3 cellular contexts compared by ENCODE assay signal in the genomic region with DNA sequence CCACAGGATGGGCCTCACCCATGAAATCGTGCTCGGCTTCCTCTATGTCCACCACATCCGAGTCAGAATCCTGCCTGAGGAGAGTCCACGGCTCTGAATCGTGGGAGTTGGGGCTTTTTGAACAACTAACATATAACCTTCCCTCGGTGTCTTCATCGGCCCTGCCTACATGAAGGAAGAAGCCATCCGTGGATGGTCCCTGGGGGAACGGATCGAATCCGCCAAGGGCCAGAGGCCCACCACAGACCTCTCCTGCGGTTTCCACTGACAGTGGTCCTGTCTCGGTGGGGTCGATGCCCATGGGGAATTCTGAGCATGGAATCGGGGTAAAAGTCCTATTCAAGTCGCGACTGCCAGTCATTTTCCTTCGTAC.
TF ChIP-seq lines count a peak whose summit lies in the region.

No MANE protein-coding gene starts in this region.

TF ChIP-seq in HCT116, 20 proteins besides CTCF, POLR2A, EP300 and RAD21 (continued from another document):
- TF ChIP-seq, protein P1, sequence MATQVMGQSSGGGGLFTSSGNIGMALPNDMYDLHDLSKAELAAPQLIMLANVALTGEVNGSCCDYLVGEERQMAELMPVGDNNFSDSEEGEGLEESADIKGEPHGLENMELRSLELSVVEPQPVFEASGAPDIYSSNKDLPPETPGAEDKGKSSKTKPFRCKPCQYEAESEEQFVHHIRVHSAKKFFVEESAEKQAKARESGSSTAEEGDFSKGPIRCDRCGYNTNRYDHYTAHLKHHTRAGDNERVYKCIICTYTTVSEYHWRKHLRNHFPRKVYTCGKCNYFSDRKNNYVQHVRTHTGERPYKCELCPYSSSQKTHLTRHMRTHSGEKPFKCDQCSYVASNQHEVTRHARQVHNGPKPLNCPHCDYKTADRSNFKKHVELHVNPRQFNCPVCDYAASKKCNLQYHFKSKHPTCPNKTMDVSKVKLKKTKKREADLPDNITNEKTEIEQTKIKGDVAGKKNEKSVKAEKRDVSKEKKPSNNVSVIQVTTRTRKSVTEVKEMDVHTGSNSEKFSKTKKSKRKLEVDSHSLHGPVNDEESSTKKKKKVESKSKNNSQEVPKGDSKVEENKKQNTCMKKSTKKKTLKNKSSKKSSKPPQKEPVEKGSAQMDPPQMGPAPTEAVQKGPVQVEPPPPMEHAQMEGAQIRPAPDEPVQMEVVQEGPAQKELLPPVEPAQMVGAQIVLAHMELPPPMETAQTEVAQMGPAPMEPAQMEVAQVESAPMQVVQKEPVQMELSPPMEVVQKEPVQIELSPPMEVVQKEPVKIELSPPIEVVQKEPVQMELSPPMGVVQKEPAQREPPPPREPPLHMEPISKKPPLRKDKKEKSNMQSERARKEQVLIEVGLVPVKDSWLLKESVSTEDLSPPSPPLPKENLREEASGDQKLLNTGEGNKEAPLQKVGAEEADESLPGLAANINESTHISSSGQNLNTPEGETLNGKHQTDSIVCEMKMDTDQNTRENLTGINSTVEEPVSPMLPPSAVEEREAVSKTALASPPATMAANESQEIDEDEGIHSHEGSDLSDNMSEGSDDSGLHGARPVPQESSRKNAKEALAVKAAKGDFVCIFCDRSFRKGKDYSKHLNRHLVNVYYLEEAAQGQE (IDR thresholded peaks at IDR 0.05; ENCODE audit: low read depth), result no peak
- TF ChIP-seq JUND (IDR thresholded peaks at IDR 0.05) (no peak), YY1 (IDR thresholded peaks at IDR 0.05; ENCODE audit: extremely low read depth, insufficient replicate concordance, low read depth, low read length) (no peak), CBX3 (IDR thresholded peaks at IDR 0.05; ENCODE audit: low read depth) (no peak), FOSL1 (IDR thresholded peaks at IDR 0.05; ENCODE audit: low read depth) (no peak), EZH2 (IDR thresholded peaks at IDR 0.05) (no peak), POLR2AphosphoS5 (IDR thresholded peaks at IDR 0.05; ENCODE audit: low read depth, low read length) (no peak), SP1 (IDR thresholded peaks at IDR 0.05; ENCODE audit: low read depth) (no peak)
- TF ChIP-seq, protein P2, sequence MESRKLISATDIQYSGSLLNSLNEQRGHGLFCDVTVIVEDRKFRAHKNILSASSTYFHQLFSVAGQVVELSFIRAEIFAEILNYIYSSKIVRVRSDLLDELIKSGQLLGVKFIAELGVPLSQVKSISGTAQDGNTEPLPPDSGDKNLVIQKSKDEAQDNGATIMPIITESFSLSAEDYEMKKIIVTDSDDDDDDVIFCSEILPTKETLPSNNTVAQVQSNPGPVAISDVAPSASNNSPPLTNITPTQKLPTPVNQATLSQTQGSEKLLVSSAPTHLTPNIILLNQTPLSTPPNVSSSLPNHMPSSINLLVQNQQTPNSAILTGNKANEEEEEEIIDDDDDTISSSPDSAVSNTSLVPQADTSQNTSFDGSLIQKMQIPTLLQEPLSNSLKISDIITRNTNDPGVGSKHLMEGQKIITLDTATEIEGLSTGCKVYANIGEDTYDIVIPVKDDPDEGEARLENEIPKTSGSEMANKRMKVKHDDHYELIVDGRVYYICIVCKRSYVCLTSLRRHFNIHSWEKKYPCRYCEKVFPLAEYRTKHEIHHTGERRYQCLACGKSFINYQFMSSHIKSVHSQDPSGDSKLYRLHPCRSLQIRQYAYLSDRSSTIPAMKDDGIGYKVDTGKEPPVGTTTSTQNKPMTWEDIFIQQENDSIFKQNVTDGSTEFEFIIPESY (IDR thresholded peaks at IDR 0.05; ENCODE audit: extremely low read depth, insufficient replicate concordance, low read length), result no peak
TF ChIP-seq in HCT116: peak in this region for 0.

TF ChIP-seq in WTC11, 78 proteins besides CTCF, POLR2A, EP300 and RAD21 (continued from another document and continues in another):
- TF ChIP-seq, protein P3, sequence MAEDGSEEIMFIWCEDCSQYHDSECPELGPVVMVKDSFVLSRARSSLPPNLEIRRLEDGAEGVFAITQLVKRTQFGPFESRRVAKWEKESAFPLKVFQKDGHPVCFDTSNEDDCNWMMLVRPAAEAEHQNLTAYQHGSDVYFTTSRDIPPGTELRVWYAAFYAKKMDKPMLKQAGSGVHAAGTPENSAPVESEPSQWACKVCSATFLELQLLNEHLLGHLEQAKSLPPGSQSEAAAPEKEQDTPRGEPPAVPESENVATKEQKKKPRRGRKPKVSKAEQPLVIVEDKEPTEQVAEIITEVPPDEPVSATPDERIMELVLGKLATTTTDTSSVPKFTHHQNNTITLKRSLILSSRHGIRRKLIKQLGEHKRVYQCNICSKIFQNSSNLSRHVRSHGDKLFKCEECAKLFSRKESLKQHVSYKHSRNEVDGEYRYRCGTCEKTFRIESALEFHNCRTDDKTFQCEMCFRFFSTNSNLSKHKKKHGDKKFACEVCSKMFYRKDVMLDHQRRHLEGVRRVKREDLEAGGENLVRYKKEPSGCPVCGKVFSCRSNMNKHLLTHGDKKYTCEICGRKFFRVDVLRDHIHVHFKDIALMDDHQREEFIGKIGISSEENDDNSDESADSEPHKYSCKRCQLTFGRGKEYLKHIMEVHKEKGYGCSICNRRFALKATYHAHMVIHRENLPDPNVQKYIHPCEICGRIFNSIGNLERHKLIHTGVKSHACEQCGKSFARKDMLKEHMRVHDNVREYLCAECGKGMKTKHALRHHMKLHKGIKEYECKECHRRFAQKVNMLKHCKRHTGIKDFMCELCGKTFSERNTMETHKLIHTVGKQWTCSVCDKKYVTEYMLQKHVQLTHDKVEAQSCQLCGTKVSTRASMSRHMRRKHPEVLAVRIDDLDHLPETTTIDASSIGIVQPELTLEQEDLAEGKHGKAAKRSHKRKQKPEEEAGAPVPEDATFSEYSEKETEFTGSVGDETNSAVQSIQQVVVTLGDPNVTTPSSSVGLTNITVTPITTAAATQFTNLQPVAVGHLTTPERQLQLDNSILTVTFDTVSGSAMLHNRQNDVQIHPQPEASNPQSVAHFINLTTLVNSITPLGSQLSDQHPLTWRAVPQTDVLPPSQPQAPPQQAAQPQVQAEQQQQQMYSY (CRISPR knock-in tag; IDR thresholded peaks at IDR 0.05), result no peak
- TF ChIP-seq, protein P4, sequence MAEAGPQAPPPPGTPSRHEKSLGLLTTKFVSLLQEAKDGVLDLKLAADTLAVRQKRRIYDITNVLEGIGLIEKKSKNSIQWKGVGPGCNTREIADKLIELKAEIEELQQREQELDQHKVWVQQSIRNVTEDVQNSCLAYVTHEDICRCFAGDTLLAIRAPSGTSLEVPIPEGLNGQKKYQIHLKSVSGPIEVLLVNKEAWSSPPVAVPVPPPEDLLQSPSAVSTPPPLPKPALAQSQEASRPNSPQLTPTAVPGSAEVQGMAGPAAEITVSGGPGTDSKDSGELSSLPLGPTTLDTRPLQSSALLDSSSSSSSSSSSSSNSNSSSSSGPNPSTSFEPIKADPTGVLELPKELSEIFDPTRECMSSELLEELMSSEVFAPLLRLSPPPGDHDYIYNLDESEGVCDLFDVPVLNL (CRISPR knock-in tag; IDR thresholded peaks at IDR 0.05; ENCODE audit: borderline replicate concordance, low read depth), result no peak
- TF ChIP-seq, protein P5, sequence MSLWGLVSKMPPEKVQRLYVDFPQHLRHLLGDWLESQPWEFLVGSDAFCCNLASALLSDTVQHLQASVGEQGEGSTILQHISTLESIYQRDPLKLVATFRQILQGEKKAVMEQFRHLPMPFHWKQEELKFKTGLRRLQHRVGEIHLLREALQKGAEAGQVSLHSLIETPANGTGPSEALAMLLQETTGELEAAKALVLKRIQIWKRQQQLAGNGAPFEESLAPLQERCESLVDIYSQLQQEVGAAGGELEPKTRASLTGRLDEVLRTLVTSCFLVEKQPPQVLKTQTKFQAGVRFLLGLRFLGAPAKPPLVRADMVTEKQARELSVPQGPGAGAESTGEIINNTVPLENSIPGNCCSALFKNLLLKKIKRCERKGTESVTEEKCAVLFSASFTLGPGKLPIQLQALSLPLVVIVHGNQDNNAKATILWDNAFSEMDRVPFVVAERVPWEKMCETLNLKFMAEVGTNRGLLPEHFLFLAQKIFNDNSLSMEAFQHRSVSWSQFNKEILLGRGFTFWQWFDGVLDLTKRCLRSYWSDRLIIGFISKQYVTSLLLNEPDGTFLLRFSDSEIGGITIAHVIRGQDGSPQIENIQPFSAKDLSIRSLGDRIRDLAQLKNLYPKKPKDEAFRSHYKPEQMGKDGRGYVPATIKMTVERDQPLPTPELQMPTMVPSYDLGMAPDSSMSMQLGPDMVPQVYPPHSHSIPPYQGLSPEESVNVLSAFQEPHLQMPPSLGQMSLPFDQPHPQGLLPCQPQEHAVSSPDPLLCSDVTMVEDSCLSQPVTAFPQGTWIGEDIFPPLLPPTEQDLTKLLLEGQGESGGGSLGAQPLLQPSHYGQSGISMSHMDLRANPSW (CRISPR knock-in tag; conservative IDR thresholded peaks at IDR 0.05; ENCODE audit: low read depth), result no peak
- TF ChIP-seq ZBTB21 (CRISPR knock-in tag; IDR thresholded peaks at IDR 0.05; ENCODE audit: borderline replicate concordance) (no peak), ZNF396 (CRISPR knock-in tag; IDR thresholded peaks at IDR 0.05; ENCODE audit: borderline replicate concordance) (no peak)
- TF ChIP-seq, protein P6, sequence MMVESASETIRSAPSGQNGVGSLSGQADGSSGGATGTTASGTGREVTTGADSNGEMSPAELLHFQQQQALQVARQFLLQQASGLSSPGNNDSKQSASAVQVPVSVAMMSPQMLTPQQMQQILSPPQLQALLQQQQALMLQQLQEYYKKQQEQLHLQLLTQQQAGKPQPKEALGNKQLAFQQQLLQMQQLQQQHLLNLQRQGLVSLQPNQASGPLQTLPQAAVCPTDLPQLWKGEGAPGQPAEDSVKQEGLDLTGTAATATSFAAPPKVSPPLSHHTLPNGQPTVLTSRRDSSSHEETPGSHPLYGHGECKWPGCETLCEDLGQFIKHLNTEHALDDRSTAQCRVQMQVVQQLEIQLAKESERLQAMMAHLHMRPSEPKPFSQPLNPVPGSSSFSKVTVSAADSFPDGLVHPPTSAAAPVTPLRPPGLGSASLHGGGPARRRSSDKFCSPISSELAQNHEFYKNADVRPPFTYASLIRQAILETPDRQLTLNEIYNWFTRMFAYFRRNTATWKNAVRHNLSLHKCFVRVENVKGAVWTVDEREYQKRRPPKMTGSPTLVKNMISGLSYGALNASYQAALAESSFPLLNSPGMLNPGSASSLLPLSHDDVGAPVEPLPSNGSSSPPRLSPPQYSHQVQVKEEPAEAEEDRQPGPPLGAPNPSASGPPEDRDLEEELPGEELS (CRISPR knock-in tag; IDR thresholded peaks at IDR 0.05), result no peak

TF ChIP-seq in HepG2, 621 proteins besides CTCF, POLR2A, EP300 and RAD21 (continued from another document and continues in another):
- TF ChIP-seq, protein P7, sequence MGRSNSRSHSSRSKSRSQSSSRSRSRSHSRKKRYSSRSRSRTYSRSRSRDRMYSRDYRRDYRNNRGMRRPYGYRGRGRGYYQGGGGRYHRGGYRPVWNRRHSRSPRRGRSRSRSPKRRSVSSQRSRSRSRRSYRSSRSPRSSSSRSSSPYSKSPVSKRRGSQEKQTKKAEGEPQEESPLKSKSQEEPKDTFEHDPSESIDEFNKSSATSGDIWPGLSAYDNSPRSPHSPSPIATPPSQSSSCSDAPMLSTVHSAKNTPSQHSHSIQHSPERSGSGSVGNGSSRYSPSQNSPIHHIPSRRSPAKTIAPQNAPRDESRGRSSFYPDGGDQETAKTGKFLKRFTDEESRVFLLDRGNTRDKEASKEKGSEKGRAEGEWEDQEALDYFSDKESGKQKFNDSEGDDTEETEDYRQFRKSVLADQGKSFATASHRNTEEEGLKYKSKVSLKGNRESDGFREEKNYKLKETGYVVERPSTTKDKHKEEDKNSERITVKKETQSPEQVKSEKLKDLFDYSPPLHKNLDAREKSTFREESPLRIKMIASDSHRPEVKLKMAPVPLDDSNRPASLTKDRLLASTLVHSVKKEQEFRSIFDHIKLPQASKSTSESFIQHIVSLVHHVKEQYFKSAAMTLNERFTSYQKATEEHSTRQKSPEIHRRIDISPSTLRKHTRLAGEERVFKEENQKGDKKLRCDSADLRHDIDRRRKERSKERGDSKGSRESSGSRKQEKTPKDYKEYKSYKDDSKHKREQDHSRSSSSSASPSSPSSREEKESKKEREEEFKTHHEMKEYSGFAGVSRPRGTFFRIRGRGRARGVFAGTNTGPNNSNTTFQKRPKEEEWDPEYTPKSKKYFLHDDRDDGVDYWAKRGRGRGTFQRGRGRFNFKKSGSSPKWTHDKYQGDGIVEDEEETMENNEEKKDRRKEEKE (IDR thresholded peaks at IDR 0.05), result no peak
- TF ChIP-seq KLF11 (CRISPR knock-in tag; IDR thresholded peaks at IDR 0.05) (no peak), IRX3 (CRISPR knock-in tag; IDR thresholded peaks at IDR 0.05; ENCODE audit: borderline replicate concordance, low read depth) (no peak), PHF8 (CRISPR knock-in tag; IDR thresholded peaks at IDR 0.05) (no peak), ZNF547 (CRISPR knock-in tag; IDR thresholded peaks at IDR 0.05) (no peak), SMARCE1 (IDR thresholded peaks at IDR 0.05; ENCODE audit: borderline replicate concordance) (no peak), ZFAT (CRISPR knock-in tag; conservative IDR thresholded peaks at IDR 0.05) (no peak), ZNF354B (CRISPR knock-in tag; IDR thresholded peaks at IDR 0.05) (no peak), KAT2B (IDR thresholded peaks at IDR 0.05; ENCODE audit: borderline replicate concordance, low read depth, low read length) (no peak), RNF2 (conservative IDR thresholded peaks at IDR 0.05; ENCODE audit: low read depth) (no peak), ZNF274 (CRISPR knock-in tag; IDR thresholded peaks at IDR 0.05) (no peak)
- TF ChIP-seq, protein P8, sequence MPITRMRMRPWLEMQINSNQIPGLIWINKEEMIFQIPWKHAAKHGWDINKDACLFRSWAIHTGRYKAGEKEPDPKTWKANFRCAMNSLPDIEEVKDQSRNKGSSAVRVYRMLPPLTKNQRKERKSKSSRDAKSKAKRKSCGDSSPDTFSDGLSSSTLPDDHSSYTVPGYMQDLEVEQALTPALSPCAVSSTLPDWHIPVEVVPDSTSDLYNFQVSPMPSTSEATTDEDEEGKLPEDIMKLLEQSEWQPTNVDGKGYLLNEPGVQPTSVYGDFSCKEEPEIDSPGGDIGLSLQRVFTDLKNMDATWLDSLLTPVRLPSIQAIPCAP (CRISPR knock-in tag; IDR thresholded peaks at IDR 0.05; ENCODE audit: low read depth), result no peak
- TF ChIP-seq, protein P9, sequence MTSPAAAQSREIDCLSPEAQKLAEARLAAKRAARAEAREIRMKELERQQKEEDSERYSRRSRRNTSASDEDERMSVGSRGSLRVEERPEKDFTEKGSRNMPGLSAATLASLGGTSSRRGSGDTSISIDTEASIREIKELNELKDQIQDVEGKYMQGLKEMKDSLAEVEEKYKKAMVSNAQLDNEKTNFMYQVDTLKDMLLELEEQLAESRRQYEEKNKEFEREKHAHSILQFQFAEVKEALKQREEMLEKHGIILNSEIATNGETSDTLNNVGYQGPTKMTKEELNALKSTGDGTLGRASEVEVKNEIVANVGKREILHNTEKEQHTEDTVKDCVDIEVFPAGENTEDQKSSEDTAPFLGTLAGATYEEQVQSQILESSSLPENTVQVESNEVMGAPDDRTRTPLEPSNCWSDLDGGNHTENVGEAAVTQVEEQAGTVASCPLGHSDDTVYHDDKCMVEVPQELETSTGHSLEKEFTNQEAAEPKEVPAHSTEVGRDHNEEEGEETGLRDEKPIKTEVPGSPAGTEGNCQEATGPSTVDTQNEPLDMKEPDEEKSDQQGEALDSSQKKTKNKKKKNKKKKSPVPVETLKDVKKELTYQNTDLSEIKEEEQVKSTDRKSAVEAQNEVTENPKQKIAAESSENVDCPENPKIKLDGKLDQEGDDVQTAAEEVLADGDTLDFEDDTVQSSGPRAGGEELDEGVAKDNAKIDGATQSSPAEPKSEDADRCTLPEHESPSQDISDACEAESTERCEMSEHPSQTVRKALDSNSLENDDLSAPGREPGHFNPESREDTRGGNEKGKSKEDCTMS (CRISPR knock-in tag; conservative IDR thresholded peaks at IDR 0.05), result no peak
